10 cellular contexts compared by ENCODE assay signal in genomic region chr5:170301901-170302728, GRCh38. TPM values are rescaled to one million over a fixed set of nuclear protein-coding genes. Genes with fewer than 3 reads are reported as not detected.
DNase-seq lines count a peak whose midpoint lies in the region; ATAC-seq and TF ChIP-seq lines count a peak whose summit lies in the region.
"Had no signal": no experiment of that assay in that cellular context is flagged by ENCODE, and none has a peak within 500 bp of the region (broad histone marks: within the 10 kb centered on the region; RNA-seq: fewer than 3 reads in every experiment).

No MANE protein-coding gene starts in this region.

- in situ Hi-C loops in GM13977 (cut with MboI; ENCODE audit: low pct_unique_long_range_greater_than_20kb, low sequenced_read_pairs, unreplicated experiment), result no loop called here

- no peaks in the 10 kb centered on the region for H3K36me3 ChIP-seq in thymus (ENCODE audit: control insufficient read depth, insufficient read depth)

- no peak for DNase-seq in activated naive CD4-positive, alpha-beta T cell treated with Interleukin-2 at 50 U/mL for 16 hours
- DNase-seq in activated CD4-positive, alpha-beta memory T cell treated with anti-CD3 and anti-CD28 coated beads, Interleukin-2, amount 10 ng/mL, durations not matched to agents 7 days and 5 days, result no peak
- no peak for DNase-seq in immature natural killer cell
- no peak for DNase-seq in GM13977 (ENCODE audit: low spot score)
- DNase-seq: NCI-H146, NCI-H524 had no signal

- CTCF ChIA-PET in activated CD4-positive, alpha-beta memory T cell treated with anti-CD3 and anti-CD28 coated beads, Interleukin-2, amount 10 ng/mL, durations not matched to agents 7 days and 5 days (lab: Charles Lee), result interaction anchor here (1.6 to 16.9 kb wide), 5 partner anchors 11 to 76 kb away, joined by 4 to 371 read pairs (median 11); no protein-coding TSS in a partner anchor

- no peaks in the 10 kb centered on the region for H3K27me3 Mint-ChIP-seq in activated naive CD4-positive, alpha-beta T cell treated with anti-CD3 and anti-CD28 coated beads, Interleukin-2, amount 50 U/mL, for 24 hours
- H3K27me3 Mint-ChIP-seq in activated CD4-positive, alpha-beta memory T cell treated with anti-CD3 and anti-CD28 coated beads, Interleukin-2, amount 10 ng/mL, durations not matched to agents 7 days and 5 days, result no peaks in the 10 kb centered on the region
- H3K27me3 Mint-ChIP-seq in immature natural killer cell (ENCODE audit: low read depth in 3 of 3), result peaks cover 0 to 4% (median 4%) of the 10 kb centered on the region in 3 donors

- 84% methylated on average over 13 of the region's 13 CpGs for whole genome bisulfite sequencing in thymus

- H3K4me3 Mint-ChIP-seq in activated naive CD4-positive, alpha-beta T cell treated with anti-CD3 and anti-CD28 coated beads, Interleukin-2, amount 50 U/mL, for 24 hours, result peak overlapping the region; percentile 92
- H3K4me3 Mint-ChIP-seq in activated CD4-positive, alpha-beta memory T cell treated with anti-CD3 and anti-CD28 coated beads, Interleukin-2, amount 10 ng/mL, durations not matched to agents 7 days and 5 days, result peak overlapping the region; percentile 54
- peak overlapping the region; percentile 59 to 90 (median 85) for H3K4me3 Mint-ChIP-seq in immature natural killer cell

- no peak for ATAC-seq in esophagus mucosa
- ATAC-seq in GM18909 (IDR thresholded peaks at IDR 0.05; ENCODE audit: poor library complexity, unreplicated experiment), result no peak

- H3K36me3 Mint-ChIP-seq in activated naive CD4-positive, alpha-beta T cell treated with anti-CD3 and anti-CD28 coated beads, Interleukin-2, amount 50 U/mL, for 24 hours, result no peaks in the 10 kb centered on the region
- peaks cover 6% of the 10 kb centered on the region for H3K36me3 Mint-ChIP-seq in activated CD4-positive, alpha-beta memory T cell treated with anti-CD3 and anti-CD28 coated beads, Interleukin-2, amount 10 ng/mL, durations not matched to agents 7 days and 5 days (ENCODE audit: low read depth)
- peaks cover 0 to 6% (median 4%) of the 10 kb centered on the region in 3 donors for H3K36me3 Mint-ChIP-seq in immature natural killer cell

- H3K27ac Mint-ChIP-seq in activated naive CD4-positive, alpha-beta T cell treated with anti-CD3 and anti-CD28 coated beads, Interleukin-2, amount 50 U/mL, for 24 hours, result peak overlapping the region; percentile 81
- peak overlapping the region; percentile 84 for H3K27ac Mint-ChIP-seq in activated CD4-positive, alpha-beta memory T cell treated with anti-CD3 and anti-CD28 coated beads, Interleukin-2, amount 10 ng/mL, durations not matched to agents 7 days and 5 days
- peak overlapping the region; percentile 82 to 95 (median 91) for H3K27ac Mint-ChIP-seq in immature natural killer cell

- no peaks in the 10 kb centered on the region for H3K9me3 Mint-ChIP-seq in activated naive CD4-positive, alpha-beta T cell treated with anti-CD3 and anti-CD28 coated beads, Interleukin-2, amount 50 U/mL, for 24 hours
- no peaks in the 10 kb centered on the region for H3K9me3 Mint-ChIP-seq in activated CD4-positive, alpha-beta memory T cell treated with anti-CD3 and anti-CD28 coated beads, Interleukin-2, amount 10 ng/mL, durations not matched to agents 7 days and 5 days
- H3K9me3 Mint-ChIP-seq in immature natural killer cell, result no peaks in the 10 kb centered on the region

- POLR2A ChIA-PET in activated CD4-positive, alpha-beta memory T cell treated with anti-CD3 and anti-CD28 coated beads, Interleukin-2, amount 10 ng/mL, durations not matched to agents 7 days and 5 days (lab: Charles Lee), result interaction anchor here (0.7 to 35.1 kb wide), 4 partner anchors 10 to 31 kb away, joined by 3 to 1149 read pairs (median 190); no protein-coding TSS in a partner anchor

- H3K4me3 ChIP-seq in thymus (ENCODE audit: low read length), result peak overlapping the region; percentile 46

- peak overlapping the region; percentile 91 for H3K27ac ChIP-seq in thymus (ENCODE audit: low read depth)

- H3K27me3 ChIP-seq in thymus (ENCODE audit: control insufficient read depth, insufficient read depth), result no peaks in the 10 kb centered on the region

- H3K4me1 Mint-ChIP-seq in activated naive CD4-positive, alpha-beta T cell treated with anti-CD3 and anti-CD28 coated beads, Interleukin-2, amount 50 U/mL, for 24 hours, result peaks cover 82% of the 10 kb centered on the region
- peaks cover 74% of the 10 kb centered on the region for H3K4me1 Mint-ChIP-seq in activated CD4-positive, alpha-beta memory T cell treated with anti-CD3 and anti-CD28 coated beads, Interleukin-2, amount 10 ng/mL, durations not matched to agents 7 days and 5 days
- peaks cover 58 to 61% of the 10 kb centered on the region in 2 donors for H3K4me1 Mint-ChIP-seq in immature natural killer cell

- peaks cover 46% of the 10 kb centered on the region for H3K4me1 ChIP-seq in thymus (ENCODE audit: control insufficient read depth, insufficient read depth, low read length)

- TF ChIP-seq CTCF in GM13977 (IDR thresholded peaks at IDR 0.05; ENCODE audit: extremely low read depth, insufficient read depth, missing control alignments), result no peak

- H3K9me3 ChIP-seq in thymus (ENCODE audit: control insufficient read depth), result no peaks in the 10 kb centered on the region

RNA-seq across cellular contexts. Expression of gene LCP2, which starts 4.5 kb away (rescaled TPM):
- 100 to 1,000 TPM; 304 to 313 TPM for total RNA-seq in activated CD4-positive, alpha-beta memory T cell treated with anti-CD3 and anti-CD28 coated beads, Interleukin-2, amount 10 ng/mL, durations not matched to agents 7 days and 5 days
- 100 to 1,000 TPM in 1 of 3 donors, 10 to 100 TPM in 2; 87.1 to 276 (median 99.3) TPM for polyA plus RNA-seq in immature natural killer cell
- 131 TPM for polyA plus RNA-seq in thymus
- 3.0 TPM for total RNA-seq in esophagus mucosa

Comparison
In these comparisons a context has a peak if more than half of its experiments do, and no peak if none do; other contexts are left out.
1. RNA of gene LCP2, which starts 4.5 kb away (total RNA-seq): 304 to 313 TPM in activated CD4-positive, alpha-beta memory T cell treated with anti-CD3 and anti-CD28 coated beads, Interleukin-2, amount 10 ng/mL, durations not matched to agents 7 days and 5 days; 3.0 TPM in esophagus mucosa (single experiment); every median in the first group is over 10 times any median in the second.
2. Peak in every context shown above with its lines, with median percentiles within 50 percentile points of each other: H3K27ac Mint-ChIP-seq and H3K4me3 Mint-ChIP-seq.